Comparison of ENCODE assay signal across 8 cellular contexts in the genomic region with DNA sequence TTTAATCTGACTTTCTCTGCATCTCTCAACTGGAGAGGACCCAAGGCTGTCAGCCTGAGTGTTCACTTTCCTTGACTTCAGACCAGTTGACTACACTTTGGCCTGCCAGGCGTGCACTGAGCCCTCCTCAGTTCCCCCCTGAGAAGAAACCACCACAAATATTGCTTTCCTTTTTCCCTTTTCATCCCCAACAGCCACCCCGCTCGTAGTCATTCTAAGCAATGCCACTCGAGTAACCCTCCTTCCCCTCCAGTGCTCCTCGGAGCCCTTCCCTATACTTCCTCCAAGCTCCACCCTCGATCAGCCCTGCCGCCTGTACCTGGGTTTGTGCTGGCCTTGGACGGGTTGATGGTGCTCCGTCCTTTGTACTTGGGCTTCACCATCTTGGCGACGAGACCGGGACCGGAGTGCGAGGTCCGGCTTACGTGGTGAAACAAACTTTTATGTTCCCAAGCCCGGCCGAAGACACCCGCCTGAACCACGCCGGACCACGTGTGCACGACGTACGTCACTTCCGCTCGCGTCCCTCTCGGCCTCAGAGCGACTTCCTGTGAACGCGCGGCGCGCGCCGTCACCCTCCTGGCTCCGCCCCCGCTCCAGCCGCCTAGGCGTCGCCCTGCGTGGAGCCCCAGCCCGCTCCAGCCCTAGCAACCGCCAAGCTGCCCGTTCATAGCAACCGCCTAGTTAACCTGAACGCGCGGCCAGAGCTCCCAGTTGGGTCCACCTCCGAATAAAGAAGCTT. TPM values are rescaled to one million over a fixed set of nuclear protein-coding genes. Genes with fewer than 3 reads are reported as not detected.
DNase-seq lines count a peak whose midpoint lies in the region; ATAC-seq and TF ChIP-seq lines count a peak whose summit lies in the region.

GNL2 (minus strand) TSS at position 498 of the 742 bp plus-strand sequence; CDS start at position 383, 115 bp downstream.

- H3K4me3 ChIP-seq in H7 (ENCODE audit: insufficient read depth, low read depth, low read length) = peak within 1 kb of the TSS; percentile 93
- peak within 1 kb of the TSS; percentile 99 for H3K4me3 ChIP-seq in fibroblast of the aortic adventitia (ENCODE audit: low read depth, low read length)

- H3K27ac Mint-ChIP-seq in nephron progenitor cell = peak within 1 kb of the TSS; percentile 97
- H3K27ac Mint-ChIP-seq in stimulated activated naive CD8-positive, alpha-beta T cell treated with anti-CD3 and anti-CD28 coated beads, Interleukin-15, amount 100 ng/mL, for 72 hours = peak within 1 kb of the TSS; percentile 97 to 98

- H3K36me3 Mint-ChIP-seq in nephron progenitor cell (ENCODE audit: low read depth) = peaks cover 6% of the 10 kb centered on the region

- H3K9me3 Mint-ChIP-seq in nephron progenitor cell = no peaks in the 10 kb centered on the region
- no peaks in the 10 kb centered on the region for H3K9me3 Mint-ChIP-seq in stimulated activated naive CD8-positive, alpha-beta T cell treated with anti-CD3 and anti-CD28 coated beads, Interleukin-15, amount 100 ng/mL, for 72 hours

- peaks cover 14% of the 10 kb centered on the region for H3K36me3 ChIP-seq in H7 (replicated peaks; ENCODE audit: control insufficient read depth, insufficient read depth, low read length)

- DNase-seq in ELF-1 (ENCODE audit: low read depth, low spot score) (peak; percentile 99), H7 (peak; percentile 98), M059J (ENCODE audit: low read depth) (peak; percentile 95), SHP77 (lab: John Stamatoyannopoulos, UW) (peak; percentile 94 to 95), fibroblast of the aortic adventitia (ENCODE audit: low read depth) (peak; percentile 94), nephron progenitor cell (peak; percentile 99)
- DNase-seq in activated effector memory CD4-positive, alpha-beta T cell treated with anti-CD3 and anti-CD28 coated beads, Interleukin-2, amount 50 U/mL, for 16 hours = peak; percentile 99
- peak; percentile 93 to 96 for DNase-seq in stimulated activated naive CD8-positive, alpha-beta T cell treated with anti-CD3 and anti-CD28 coated beads, Interleukin-15, amount 100 ng/mL, for 72 hours

- TF ChIP-seq CTCF in fibroblast of the aortic adventitia (IDR thresholded peaks at IDR 0.05; ENCODE audit: insufficient read depth, low read length) (no peak), nephron progenitor cell (IDR thresholded peaks at IDR 0.05) (no peak)

- H3K4me3 Mint-ChIP-seq in nephron progenitor cell = peak within 1 kb of the TSS; percentile 99
- peak within 1 kb of the TSS; percentile 97 for H3K4me3 Mint-ChIP-seq in stimulated activated naive CD8-positive, alpha-beta T cell treated with anti-CD3 and anti-CD28 coated beads, Interleukin-15, amount 100 ng/mL, for 72 hours

- H3K27me3 ChIP-seq in H7 (ENCODE audit: control insufficient read depth, insufficient read depth, low read length) = peaks cover 2% of the 10 kb centered on the region; the same call in 1 of the 2 replicates

- H3K4me1 Mint-ChIP-seq in nephron progenitor cell = peaks cover 32% of the 10 kb centered on the region
- H3K4me1 Mint-ChIP-seq in stimulated activated naive CD8-positive, alpha-beta T cell treated with anti-CD3 and anti-CD28 coated beads, Interleukin-15, amount 100 ng/mL, for 72 hours = peaks cover 29% of the 10 kb centered on the region

- H3K27me3 Mint-ChIP-seq in nephron progenitor cell (ENCODE audit: low read depth, poor library complexity) = peaks cover 45% of the 10 kb centered on the region
- no peaks in the 10 kb centered on the region for H3K27me3 Mint-ChIP-seq in stimulated activated naive CD8-positive, alpha-beta T cell treated with anti-CD3 and anti-CD28 coated beads, Interleukin-15, amount 100 ng/mL, for 72 hours

- peak; percentile 99 for ATAC-seq in stimulated activated naive CD8-positive, alpha-beta T cell treated with anti-CD3 and anti-CD28 coated beads, Interleukin-15, amount 100 ng/mL, for 72 hours

RNA-seq across cellular contexts. Expression of gene GNL2, which starts in this region (rescaled TPM):
- total RNA-seq in H7 (2014; rRNA removed; shearing (Covaris generic)) = 170 and 197 TPM in 2 replicates
- 54.7 and 79.0 TPM in 2 replicates for total RNA-seq in M059J (2014; rRNA removed; shearing (Covaris generic))
- total RNA-seq in fibroblast of the aortic adventitia (ENCODE audit: low replicate concordance) = 72.7 and 75.5 TPM in 2 replicates

Comparison
In these comparisons a context has a peak if more than half of its experiments do, and no peak if none do; other contexts are left out.
1. Peak in every context shown above with its lines: DNase-seq, ATAC-seq and H3K4me3 ChIP-seq.